1 cellular context compared by ENCODE assay signal in genomic region chr11:64891880-64892279, GRCh38.
TF ChIP-seq lines count a peak whose summit lies in the region.

No MANE protein-coding gene starts in this region.

TF ChIP-seq in liver, 16 proteins besides CTCF, POLR2A, EP300 and RAD21:
- TF ChIP-seq SP1 (IDR thresholded peaks at IDR 0.05) = no peak
- no peak for TF ChIP-seq FOXA1 (IDR thresholded peaks at IDR 0.05)
- TF ChIP-seq HNF4G (IDR thresholded peaks at IDR 0.05) = no peak
- no peak for TF ChIP-seq HNF4A (conservative IDR thresholded peaks at IDR 0.05)
- no peak for TF ChIP-seq YY1 (IDR thresholded peaks at IDR 0.05)
- TF ChIP-seq GABPA (IDR thresholded peaks at IDR 0.05 in 1 of 2, conservative IDR thresholded peaks at IDR 0.05 in 1 of 2) = no peak
- TF ChIP-seq, protein P1, sequence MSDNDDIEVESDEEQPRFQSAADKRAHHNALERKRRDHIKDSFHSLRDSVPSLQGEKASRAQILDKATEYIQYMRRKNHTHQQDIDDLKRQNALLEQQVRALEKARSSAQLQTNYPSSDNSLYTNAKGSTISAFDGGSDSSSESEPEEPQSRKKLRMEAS (IDR thresholded peaks at IDR 0.05) = no peak
- TF ChIP-seq EGR1 (IDR thresholded peaks at IDR 0.05; ENCODE audit: low read depth in 2 of 2) = no peak
- TF ChIP-seq, protein P2, sequence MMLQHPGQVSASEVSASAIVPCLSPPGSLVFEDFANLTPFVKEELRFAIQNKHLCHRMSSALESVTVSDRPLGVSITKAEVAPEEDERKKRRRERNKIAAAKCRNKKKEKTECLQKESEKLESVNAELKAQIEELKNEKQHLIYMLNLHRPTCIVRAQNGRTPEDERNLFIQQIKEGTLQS (IDR thresholded peaks at IDR 0.05) = no peak
- no peak for TF ChIP-seq RXRA (IDR thresholded peaks at IDR 0.05)
- no peak for TF ChIP-seq ZBTB33 (IDR thresholded peaks at IDR 0.05)
- no peak for TF ChIP-seq NR2F2 (IDR thresholded peaks at IDR 0.05)
- no peak for TF ChIP-seq TAF1 (conservative IDR thresholded peaks at IDR 0.05)
